In the genomic region with DNA sequence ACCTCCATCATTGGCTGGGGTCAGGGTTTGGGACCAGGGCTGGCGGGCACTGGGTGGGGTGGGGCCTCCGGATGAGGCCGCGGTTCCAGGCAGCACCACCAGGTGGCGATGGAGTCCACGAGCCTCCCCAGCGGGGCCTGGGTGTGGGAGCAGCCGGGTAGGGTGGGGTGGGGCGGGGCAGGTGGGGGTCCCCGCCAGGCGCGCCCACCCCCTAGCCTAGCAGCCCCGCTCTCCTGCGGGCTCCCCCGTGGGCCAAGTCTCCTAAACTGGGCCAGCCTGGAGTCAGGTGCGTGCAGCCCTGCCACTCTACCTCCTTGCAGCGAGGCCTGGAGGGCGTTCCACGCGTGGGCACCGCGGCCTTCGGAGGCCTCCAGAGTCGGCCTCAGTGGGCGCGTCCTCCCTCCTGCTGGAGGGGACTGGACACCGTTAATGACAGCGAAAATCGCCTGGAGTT, we compare ENCODE assay signal across 8 cellular contexts.
A peak's percentile ranks its signal among the peaks of the same experiment; 100 is the strongest.
DNase-seq lines count a peak whose midpoint lies in the region; ATAC-seq, FAIRE-seq and TF ChIP-seq lines count a peak whose summit lies in the region.

No MANE protein-coding gene starts in this region.

- H3K14ac ChIP-seq in H9 (ENCODE audit: insufficient read depth, low read length) = no peak overlapping the region

- no peaks in the 10 kb centered on the region for H3K79me2 ChIP-seq in H9 (ENCODE audit: insufficient read depth, low read length)
- H3K79me2 ChIP-seq in GM12878 (ENCODE audit: control insufficient read depth, insufficient read depth, low read length) = no peaks in the 10 kb centered on the region

- no peak overlapping the region for H3K4me3 Mint-ChIP-seq in H9
- no peak overlapping the region for H3K4me3 Mint-ChIP-seq in immature natural killer cell

- TF ChIP-seq POLR2A in GM12878 (IDR thresholded peaks at IDR 0.05; ENCODE audit: low read depth, low read length) = no peak

- no peak overlapping the region for H4K91ac ChIP-seq in H9 (ENCODE audit: insufficient read length, low read depth, low read length)

- H3K4me2 ChIP-seq in H9 (ENCODE audit: insufficient read depth, insufficient read length, low read length) (no peak overlapping the region), GM12878 (ENCODE audit: control insufficient read depth, insufficient read depth) (no peak overlapping the region)

- H3K9me3 Mint-ChIP-seq in H9 (no peaks in the 10 kb centered on the region), immature natural killer cell (no peaks in the 10 kb centered on the region)

- H3K27ac ChIP-seq in H9 (ENCODE audit: insufficient read length, low read depth, low read length) = no peak overlapping the region
- H3K27ac ChIP-seq in GM12878 (ENCODE audit: control insufficient read depth, insufficient read depth) = no peak overlapping the region

- H2BK120ac ChIP-seq in H9 (ENCODE audit: low read depth, low read length, poor library complexity, severe bottlenecking) = no peak overlapping the region

- peaks cover 9% of the 10 kb centered on the region for H3K27me3 Mint-ChIP-seq in H9 (ENCODE audit: low read depth)
- peaks cover 3 to 13% (median 4%) of the 10 kb centered on the region in 3 donors for H3K27me3 Mint-ChIP-seq in immature natural killer cell (ENCODE audit: low read depth in 3 of 3)

- no peak overlapping the region for H2AK5ac ChIP-seq in H9 (ENCODE audit: insufficient read length, low read length)

- no peak overlapping the region for H4K8ac ChIP-seq in H9 (replicated peaks; ENCODE audit: insufficient read length, low read depth, low read length)

- no peak for DNase-seq in BJ (ENCODE audit: low read depth)
- peak; percentile 70 for DNase-seq in H9
- DNase-seq in UCSD-AML1 (lab: John Stamatoyannopoulos, UW; ENCODE audit: unreplicated experiment) = peak; percentile 57
- no peak for DNase-seq in GM12878 (ENCODE audit: low read depth, low spot score)
- DNase-seq in immature natural killer cell = peak; percentile 49 to 56 (median 53)
- peak; percentile 32 for DNase-seq in stimulated activated CD4-positive, alpha-beta T cell treated with anti-CD3 and anti-CD28 coated beads, Interleukin-2, amount 100 ng/mL, for 4 hours (ENCODE audit: low read depth)
- DNase-seq in COR-L47 (lab: John Stamatoyannopoulos, UW) = no peak

- H3K4me3 ChIP-seq in BJ (ENCODE audit: low read depth, low read length) (no peak overlapping the region), GM12878 (no peak overlapping the region)

- no TSS peak for BruUV-seq in GM12878 (replicated peaks; lab: Mats Ljungman, UMichigan)

- TF ChIP-seq EP300 in GM12878 (IDR thresholded peaks at IDR 0.05; ENCODE audit: borderline replicate concordance in 1 of 2, control insufficient read depth in 1 of 2, low read depth in 2 of 2, low read length in 2 of 2) = no peak

- H2BK5ac ChIP-seq in H9 (ENCODE audit: insufficient read length, low read length) = no peak overlapping the region

- H3K79me1 ChIP-seq in H9 (ENCODE audit: insufficient read depth, low read depth, low read length, poor library complexity, severe bottlenecking) = no peaks in the 10 kb centered on the region

- intact Hi-C loops in GM12878 (cut with micrococcal nuclease; ENCODE audit: unreplicated experiment) = loop anchor here (5.0 to 10.0 kb wide), 4 partner anchors 362 to 1109 kb away; a partner anchor contains a TSS

- TF ChIP-seq CTCF in BJ (IDR thresholded peaks at IDR 0.05; ENCODE audit: insufficient read depth, low read depth, low read length) = peak; percentile 90
- peak; percentile 88 for TF ChIP-seq CTCF in H9 (conservative IDR thresholded peaks at IDR 0.05)
- TF ChIP-seq CTCF in GM12878 (IDR thresholded peaks at IDR 0.05 in 2 of 3, conservative IDR thresholded peaks at IDR 0.05 in 1 of 3; ENCODE audit: control insufficient read depth in 2 of 3, extremely low read depth in 1 of 3, insufficient read depth in 1 of 3, low read depth in 3 of 3, low read length in 3 of 3) = peak; percentile 58 to 91 (median 76)

- TF ChIP-seq RAD21 in GM12878 (IDR thresholded peaks at IDR 0.05; ENCODE audit: insufficient read depth, low read depth, low read length) = peak; percentile 77

- no peak overlapping the region for H3K23ac ChIP-seq in H9 (ENCODE audit: insufficient read length, low read depth, low read length)

- H3K23me2 ChIP-seq in H9 (ENCODE audit: insufficient read length, low read depth, low read length, poor library complexity, severe bottlenecking) = no peaks in the 10 kb centered on the region

- no peak overlapping the region for H3K27ac Mint-ChIP-seq in H9
- H3K27ac Mint-ChIP-seq in immature natural killer cell = no peak overlapping the region

- no peaks in the 10 kb centered on the region for H4K20me1 ChIP-seq in H9 (ENCODE audit: control insufficient read depth, insufficient read depth, insufficient read length)
- H4K20me1 ChIP-seq in GM12878 (ENCODE audit: control insufficient read depth, insufficient read depth) = no peaks in the 10 kb centered on the region

- H3K36me3 Mint-ChIP-seq in H9 (ENCODE audit: insufficient read depth in 1 of 3, low read depth in 3 of 3) = no peaks in the 10 kb centered on the region; a peak in 1 of 7 replicates
- no peaks in the 10 kb centered on the region for H3K36me3 Mint-ChIP-seq in immature natural killer cell

- WGBS in H9 (ENCODE audit: extremely low coverage, insufficient read length, low lambda C conversion rate) = no CpG with 5 or more reads among the region's 29 CpGs
- WGBS in GM12878 (ENCODE audit: insufficient coverage, insufficient replicate concordance, low lambda C conversion rate, missing lambda C conversion rate) = 20% methylated on average over 20 of the region's 29 CpGs

- in situ Hi-C loops in GM12878 (cut with MboI) = loop anchor here (5.0 to 10.0 kb wide), 3 partner anchors 849 to 1109 kb away; a partner anchor contains a TSS

- H3K18ac ChIP-seq in H9 (ENCODE audit: insufficient read length, low read depth, low read length) = no peak overlapping the region

- SMC1A ChIA-PET in GM12878 (lab: Charles Lee; ENCODE audit: uncharacterized antibody, unreplicated experiment) = no interaction called here

- CTCF ChIA-PET in BJ (lab: Yijun Ruan, JAX) = interaction anchor here (0.7 to 1.2 kb wide), 3 partner anchors 8 to 955 kb away, joined by 3 to 8 read pairs (median 4); no protein-coding TSS in a partner anchor
- CTCF ChIA-PET in GM12878 (lab: Yijun Ruan, JAX) = no interaction called here

- no peak overlapping the region for H2BK12ac ChIP-seq in H9 (ENCODE audit: insufficient read length, low read depth, low read length)

- H2AFZ ChIP-seq in H9 (ENCODE audit: low read length) (no peak overlapping the region), GM12878 (ENCODE audit: control insufficient read depth, low read depth, low read length) (no peak overlapping the region)

- no peaks in the 10 kb centered on the region for H3K9me3 ChIP-seq in H9 (ENCODE audit: control insufficient read depth, low read depth, low read length)
- no peaks in the 10 kb centered on the region for H3K9me3 ChIP-seq in GM12878 (replicated peaks; ENCODE audit: control insufficient read depth, insufficient read depth, low read length)

- POLR2A ChIA-PET in BJ (lab: Charles Lee) (no interaction called here), GM12878 (lab: Charles Lee) (no interaction called here)

- no peak overlapping the region for H3K56ac ChIP-seq in H9 (ENCODE audit: insufficient read length, low read depth, low read length)

- no peak overlapping the region for H3K9ac ChIP-seq in H9 (ENCODE audit: extremely low read depth, insufficient read length, low read length)
- H3K9ac ChIP-seq in GM12878 (ENCODE audit: control insufficient read depth, insufficient read depth, low read length) = no peak overlapping the region

- H3K27me3 ChIP-seq in BJ (ENCODE audit: control insufficient read depth, insufficient read depth, low read length) (peaks cover 4% of the 10 kb centered on the region), H9 (ENCODE audit: insufficient read depth, low read length) (no peaks in the 10 kb centered on the region), GM12878 (replicated peaks in 1 of 2; ENCODE audit: control insufficient read depth in 2 of 2, insufficient read depth in 2 of 2, low read length in 1 of 2) (peaks cover 0 to under 1% of the 10 kb centered on the region in 2 experiments; a peak in 1 of 4 replicates)

- FAIRE-seq in GM12878 (lab: Jason Lieb, UNC) = no peak

- no peaks in the 10 kb centered on the region for H3K4me1 ChIP-seq in H9 (ENCODE audit: insufficient read depth, low read length)
- H3K4me1 ChIP-seq in GM12878 (ENCODE audit: control insufficient read depth, insufficient read depth, low read length) = no peaks in the 10 kb centered on the region

- no peak overlapping the region for H3K4ac ChIP-seq in H9 (ENCODE audit: low read depth, low read length)

- ATAC-seq in GM12878 (peak; percentile 98), HG03135 (IDR thresholded peaks at IDR 0.05; ENCODE audit: unreplicated experiment) (no peak)

- H2BK15ac ChIP-seq in H9 (ENCODE audit: low read depth, low read length) = no peak overlapping the region

- H3K4me1 Mint-ChIP-seq in H9 = 0 out of 4 replicates have a peak, but pooled peaks cover 0 to 2% of the 10 kb centered on the region in 2 experiments
- no peaks in the 10 kb centered on the region for H3K4me1 Mint-ChIP-seq in immature natural killer cell

- H3K36me3 ChIP-seq in BJ (ENCODE audit: control insufficient read depth, insufficient read depth, low read length) (no peaks in the 10 kb centered on the region), GM12878 (ENCODE audit: control insufficient read depth in 2 of 2, insufficient read depth in 2 of 2, low read length in 1 of 2) (no peaks in the 10 kb centered on the region)

- H3T11ph ChIP-seq in H9 (ENCODE audit: low read length) = no peak overlapping the region

- H4K5ac ChIP-seq in H9 (ENCODE audit: insufficient read length, low read depth, low read length) = no peak overlapping the region

- RAD21 ChIA-PET in GM12878 (lab: Charles Lee; ENCODE audit: unreplicated experiment) = no interaction called here

- H2BK20ac ChIP-seq in H9 (ENCODE audit: low read depth, low read length, poor library complexity, severe bottlenecking) = no peak overlapping the region

TF ChIP-seq in GM12878, 131 proteins besides CTCF, POLR2A, EP300 and RAD21 (continues in another document):
- TF ChIP-seq SMC3 (IDR thresholded peaks at IDR 0.05; ENCODE audit: borderline replicate concordance, low read length) = peak; percentile 62
- no peak for TF ChIP-seq CHD2 (IDR thresholded peaks at IDR 0.05; ENCODE audit: borderline replicate concordance, low read depth, low read length)
- no peak for TF ChIP-seq SMAD5 (IDR thresholded peaks at IDR 0.05; ENCODE audit: low read depth)
- 0 out of 2 replicates have a peak, but pooled peaks have one; percentile 38 for TF ChIP-seq YY1 (IDR thresholded peaks at IDR 0.05; ENCODE audit: low read depth, low read length)
- no peak for TF ChIP-seq STAT1 (conservative IDR thresholded peaks at IDR 0.05)
- no peak for TF ChIP-seq RELA (IDR thresholded peaks at IDR 0.05; ENCODE audit: borderline replicate concordance, partially characterized antibody)
- TF ChIP-seq ZNF207 (IDR thresholded peaks at IDR 0.05; ENCODE audit: borderline replicate concordance) = no peak

Comparison
In these comparisons a context has a peak if more than half of its experiments do, and no peak if none do; other contexts are left out.
1. DNase-seq: peak in H9 (single experiment), UCSD-AML1 (single experiment), immature natural killer cell (3 of 3) and stimulated activated CD4-positive, alpha-beta T cell treated with anti-CD3 and anti-CD28 coated beads, Interleukin-2, amount 100 ng/mL, for 4 hours (single experiment); none in BJ (single experiment), GM12878 (single experiment) and COR-L47 (single experiment).
2. Peak in every context shown above with its lines, with median percentiles within 50 percentile points of each other: CTCF ChIP-seq.